ENCODE assay signal across 1 cellular context in genomic region chr7:104982308-104982755, GRCh38.
TF ChIP-seq lines count a peak whose summit lies in the region.

No MANE protein-coding gene starts in this region.

TF ChIP-seq in K562, 482 proteins besides CTCF, POLR2A, EP300 and RAD21 (continued from another document and continues in another):
- TF ChIP-seq ZBTB12 (CRISPR knock-in tag; IDR thresholded peaks at IDR 0.05), result no peak
- no peak for TF ChIP-seq RFX1 (IDR thresholded peaks at IDR 0.05)
- no peak; the same call in 1 of the 2 replicates for TF ChIP-seq CXXC5 (CRISPR knock-in tag; IDR thresholded peaks at IDR 0.05)
- no peak for TF ChIP-seq ZBTB5 (IDR thresholded peaks at IDR 0.05)
- peak in 1 of 2 experiments; percentile 98; a peak in 2 of 4 replicates for TF ChIP-seq RCOR1 (IDR thresholded peaks at IDR 0.05; ENCODE audit: borderline replicate concordance in 1 of 2, low read depth in 2 of 2, low read length in 2 of 2)
- no peak for TF ChIP-seq MITF (IDR thresholded peaks at IDR 0.05)
- TF ChIP-seq CCNT2 (IDR thresholded peaks at IDR 0.05; ENCODE audit: borderline replicate concordance, extremely low read depth, insufficient read length, low read depth, low read length), result peak; percentile 16
- TF ChIP-seq ZNF41 (CRISPR knock-in tag; conservative IDR thresholded peaks at IDR 0.05), result no peak
- TF ChIP-seq KLF16 (IDR thresholded peaks at IDR 0.05), result 0 out of 2 replicates have a peak, but pooled peaks have one; percentile 7
- TF ChIP-seq GTF2F1 (IDR thresholded peaks at IDR 0.05; ENCODE audit: low read depth, low read length), result no peak
- no peak for TF ChIP-seq SNRNP70 (optimal IDR thresholded peaks at IDR 0.05; ENCODE audit: low read depth, low read length)
- no peak for TF ChIP-seq L3MBTL2 (IDR thresholded peaks at IDR 0.05)
- no peak for TF ChIP-seq GATAD2B (IDR thresholded peaks at IDR 0.05; ENCODE audit: borderline replicate concordance)
- no peak for TF ChIP-seq NCOA2 (IDR thresholded peaks at IDR 0.05; ENCODE audit: partially characterized antibody in 2 of 2)
- TF ChIP-seq EZH2 (IDR thresholded peaks at IDR 0.05; ENCODE audit: borderline replicate concordance, low read depth, low read length), result no peak
- no peak for TF ChIP-seq ARID2 (IDR thresholded peaks at IDR 0.05)
- TF ChIP-seq DIDO1 (tag; IDR thresholded peaks at IDR 0.05; ENCODE audit: low read depth), result no peak
- TF ChIP-seq ZNF316 (IDR thresholded peaks at IDR 0.05), result no peak
- no peak for TF ChIP-seq FOXA1 (IDR thresholded peaks at IDR 0.05; ENCODE audit: borderline replicate concordance)
- TF ChIP-seq SMARCB1 (IDR thresholded peaks at IDR 0.05; ENCODE audit: insufficient read length, low read depth), result no peak
- peak; percentile 60; the same call in 1 of the 2 replicates for TF ChIP-seq ELF2 (CRISPR knock-in tag; IDR thresholded peaks at IDR 0.05)
- TF ChIP-seq CREB3 (tag; conservative IDR thresholded peaks at IDR 0.05; ENCODE audit: low read depth), result no peak
- TF ChIP-seq NEUROD1 (IDR thresholded peaks at IDR 0.05; ENCODE audit: borderline replicate concordance, low read depth, low read length, partially characterized antibody), result no peak
- TF ChIP-seq NUFIP1 (IDR thresholded peaks at IDR 0.05; ENCODE audit: partially characterized antibody), result no peak
- TF ChIP-seq ZBTB49 (CRISPR knock-in tag; IDR thresholded peaks at IDR 0.05; ENCODE audit: borderline replicate concordance), result no peak
- TF ChIP-seq CBX3 (IDR thresholded peaks at IDR 0.05; ENCODE audit: borderline replicate concordance in 1 of 2, low read length in 2 of 2), result no peak
- TF ChIP-seq ARHGAP35 (IDR thresholded peaks at IDR 0.05; ENCODE audit: partially characterized antibody), result no peak
- TF ChIP-seq FOXJ2 (tag; IDR thresholded peaks at IDR 0.05), result no peak
- no peak for TF ChIP-seq IFI16 (CRISPR knock-in tag; IDR thresholded peaks at IDR 0.05)
- no peak for TF ChIP-seq HMGXB4 (CRISPR knock-in tag; IDR thresholded peaks at IDR 0.05)
- no peak for TF ChIP-seq ZNF212 (CRISPR knock-in tag; IDR thresholded peaks at IDR 0.05)
- peak; percentile 43 for TF ChIP-seq HMBOX1 (IDR thresholded peaks at IDR 0.05)
- TF ChIP-seq RREB1 (CRISPR knock-in tag; IDR thresholded peaks at IDR 0.05), result no peak
- no peak for TF ChIP-seq ZNF408 (CRISPR knock-in tag; IDR thresholded peaks at IDR 0.05; ENCODE audit: low read depth)
- no peak for TF ChIP-seq TAF1 (IDR thresholded peaks at IDR 0.05; ENCODE audit: control insufficient read depth, extremely low read depth, insufficient read depth, low read length, severe bottlenecking)
- no peak for TF ChIP-seq ZNF395 (CRISPR knock-in tag; IDR thresholded peaks at IDR 0.05)
- no peak for TF ChIP-seq NCOA4 (IDR thresholded peaks at IDR 0.05; ENCODE audit: partially characterized antibody)
- TF ChIP-seq ATF3 (IDR thresholded peaks at IDR 0.05), result no peak
- TF ChIP-seq ATF3 (CRISPR knock-in tag; conservative IDR thresholded peaks at IDR 0.05), result no peak
- TF ChIP-seq ARID1B (IDR thresholded peaks at IDR 0.05), result peak; percentile 68
- TF ChIP-seq STAG1 (CRISPR knock-in tag; IDR thresholded peaks at IDR 0.05; ENCODE audit: borderline replicate concordance), result no peak
- no peak for TF ChIP-seq DMBX1 (CRISPR knock-in tag; IDR thresholded peaks at IDR 0.05; ENCODE audit: borderline replicate concordance)
- no peak for TF ChIP-seq ZNF121 (CRISPR knock-in tag; conservative IDR thresholded peaks at IDR 0.05)
- no peak for TF ChIP-seq FOXP1 (CRISPR knock-in tag; IDR thresholded peaks at IDR 0.05)
